8 cellular contexts compared by ENCODE assay signal in genomic region chr20:62651285-62652021, GRCh38. TPM values are rescaled to one million over a fixed set of nuclear protein-coding genes. Genes with fewer than 3 reads are reported as not detected.
DNase-seq lines count a peak whose midpoint lies in the region; ATAC-seq and TF ChIP-seq lines count a peak whose summit lies in the region.

No MANE protein-coding gene starts in this region.

- DNase-seq in activated CD4-positive, alpha-beta T cell treated with anti-CD3 and anti-CD28 coated beads for 1 hour = peak; percentile 74
- DNase-seq in colonic mucosa (peak; percentile 68), NCI-H187 (lab: John Stamatoyannopoulos, UW) (no peak)
- no peak for DNase-seq in natural killer cell treated with Interleukin-12 subunit alpha and Interleukin-12 subunit beta and Interleukin-15 and Interleukin-18, amount 100 ng/mL, for 72 hours (ENCODE audit: low spot score)

- no peaks in the 10 kb centered on the region for H3K9me3 ChIP-seq in colonic mucosa
- no peaks in the 10 kb centered on the region for H3K9me3 ChIP-seq in thymus (ENCODE audit: control insufficient read depth)

- no peaks in the 10 kb centered on the region for H3K36me3 ChIP-seq in colonic mucosa
- peaks cover 1% of the 10 kb centered on the region for H3K36me3 ChIP-seq in thymus (ENCODE audit: control insufficient read depth, insufficient read depth)

- no peaks in the 10 kb centered on the region for H3K9me3 Mint-ChIP-seq in IgD-negative memory B cell
- H3K9me3 Mint-ChIP-seq in natural killer cell treated with Interleukin-12 subunit alpha and Interleukin-12 subunit beta and Interleukin-15 and Interleukin-18, amount 100 ng/mL, for 72 hours = no peaks in the 10 kb centered on the region

- ATAC-seq in GM21390 (IDR thresholded peaks at IDR 0.05; ENCODE audit: unreplicated experiment) = peak; percentile 50
- peak; percentile 64 to 68 for ATAC-seq in natural killer cell treated with Interleukin-12 subunit alpha and Interleukin-12 subunit beta and Interleukin-15 and Interleukin-18, amount 100 ng/mL, for 72 hours

- peaks cover 17 to 44% (median 28%) of the 10 kb centered on the region in 3 donors for H3K4me1 Mint-ChIP-seq in IgD-negative memory B cell
- H3K4me1 Mint-ChIP-seq in natural killer cell treated with Interleukin-12 subunit alpha and Interleukin-12 subunit beta and Interleukin-15 and Interleukin-18, amount 100 ng/mL, for 72 hours (ENCODE audit: low read depth in 2 of 2) = peaks cover 20 to 25% of the 10 kb centered on the region in 2 donors

- H3K27ac ChIP-seq in C4-2B (peak overlapping the region; percentile 68), colonic mucosa (peak overlapping the region; percentile 98), thymus (ENCODE audit: low read depth) (peak overlapping the region; percentile 87)

- peaks cover 1% of the 10 kb centered on the region for H3K36me3 Mint-ChIP-seq in IgD-negative memory B cell
- H3K36me3 Mint-ChIP-seq in natural killer cell treated with Interleukin-12 subunit alpha and Interleukin-12 subunit beta and Interleukin-15 and Interleukin-18, amount 100 ng/mL, for 72 hours = no peaks in the 10 kb centered on the region

- TF ChIP-seq CTCF in C4-2B (conservative IDR thresholded peaks at IDR 0.05) = no peak
- no peak for TF ChIP-seq CTCF in colonic mucosa (IDR thresholded peaks at IDR 0.05)

- peak overlapping the region; percentile 80 to 91 (median 88) for H3K4me3 Mint-ChIP-seq in IgD-negative memory B cell
- peak overlapping the region; percentile 76 for H3K4me3 Mint-ChIP-seq in natural killer cell treated with Interleukin-12 subunit alpha and Interleukin-12 subunit beta and Interleukin-15 and Interleukin-18, amount 100 ng/mL, for 72 hours

- intact Hi-C loops in colonic mucosa (cut with DNase I) = no loop called here

- H3K4me1 ChIP-seq in colonic mucosa (peaks cover 27% of the 10 kb centered on the region), thymus (ENCODE audit: control insufficient read depth, insufficient read depth, low read length) (peaks cover 21% of the 10 kb centered on the region)

- peak overlapping the region; percentile 93 to 99 (median 97) for H3K27ac Mint-ChIP-seq in IgD-negative memory B cell
- H3K27ac Mint-ChIP-seq in natural killer cell treated with Interleukin-12 subunit alpha and Interleukin-12 subunit beta and Interleukin-15 and Interleukin-18, amount 100 ng/mL, for 72 hours = peak overlapping the region; percentile 77 to 96

- H3K9ac ChIP-seq in colonic mucosa (ENCODE audit: low read depth in 2 of 2, low read length in 2 of 2) = peak overlapping the region; percentile 72

- H3K27me3 ChIP-seq in colonic mucosa (no peaks in the 10 kb centered on the region), thymus (ENCODE audit: control insufficient read depth, insufficient read depth) (no peaks in the 10 kb centered on the region)

- no peaks in the 10 kb centered on the region for H3K27me3 Mint-ChIP-seq in IgD-negative memory B cell
- no peaks in the 10 kb centered on the region for H3K27me3 Mint-ChIP-seq in natural killer cell treated with Interleukin-12 subunit alpha and Interleukin-12 subunit beta and Interleukin-15 and Interleukin-18, amount 100 ng/mL, for 72 hours

- peak overlapping the region; percentile 6 for H3K4me3 ChIP-seq in colonic mucosa
- peak overlapping the region; percentile 41 for H3K4me3 ChIP-seq in thymus (ENCODE audit: low read length)

- WGBS in thymus = 4% methylated on average over 24 of the region's 24 CpGs

RNA-seq across cellular contexts. Expression of gene SLCO4A1, which starts 9.2 kb away (rescaled TPM):
- 3.4 TPM for polyA plus RNA-seq in IgD-negative memory B cell
- 10 to 100 TPM; 39.7 to 42.9 TPM for total RNA-seq in colonic mucosa
- 10 to 100 TPM; 42.9 to 88.3 TPM for total RNA-seq in natural killer cell treated with Interleukin-12 subunit alpha and Interleukin-12 subunit beta and Interleukin-15 and Interleukin-18, amount 100 ng/mL, for 72 hours
- 13.4 TPM for polyA plus RNA-seq in thymus

RNA-seq across cellular contexts. Expression of gene NTSR1, which starts 57.2 kb away (rescaled TPM):
- polyA plus RNA-seq in IgD-negative memory B cell (not detected), thymus (0.14 TPM)
- total RNA-seq in colonic mucosa = 1 to 10 TPM in 1 of 2 donors, under 1 TPM in 1; 0.05 to 2.9 TPM
- not detected for total RNA-seq in natural killer cell treated with Interleukin-12 subunit alpha and Interleukin-12 subunit beta and Interleukin-15 and Interleukin-18, amount 100 ng/mL, for 72 hours

Comparison
In these comparisons a context has a peak if more than half of its experiments do, and no peak if none do; other contexts are left out.
1. DNase-seq: peak in activated CD4-positive, alpha-beta T cell treated with anti-CD3 and anti-CD28 coated beads for 1 hour (single experiment) and colonic mucosa (single experiment); none in natural killer cell treated with Interleukin-12 subunit alpha and Interleukin-12 subunit beta and Interleukin-15 and Interleukin-18, amount 100 ng/mL, for 72 hours (single experiment) and NCI-H187 (0 of 2).
2. Peak in every context shown above with its lines, with median percentiles within 50 percentile points of each other: H3K27ac ChIP-seq.